Comparison of ENCODE assay signal across 1 cellular context in genomic region chr17:82037113-82037888, GRCh38.
TF ChIP-seq lines count a peak whose summit lies in the region.

DCXR (minus strand) TSS chr17:82037697; CDS start chr17:82037682, 15 bp downstream.

TF ChIP-seq in HEK293, 187 proteins besides CTCF, POLR2A, EP300 and RAD21 (continued from another document):
- TF ChIP-seq ZBTB11 (tag by site-specific recombination; conservative IDR thresholded peaks at IDR 0.05; ENCODE audit: low read depth) (peak; percentile 78), FEZF1 (tag by site-specific recombination; IDR thresholded peaks at IDR 0.05) (no peak), ZNF114 (tag by site-specific recombination; IDR thresholded peaks at IDR 0.05) (no peak), TRIM28 (IDR thresholded peaks at IDR 0.05; ENCODE audit: borderline replicate concordance, low read length) (no peak), IKZF3 (tag by site-specific recombination; IDR thresholded peaks at IDR 0.05) (no peak), ZSCAN4 (tag by site-specific recombination; IDR thresholded peaks at IDR 0.05) (no peak), ZFP69B (tag by site-specific recombination; IDR thresholded peaks at IDR 0.05) (peak; percentile 78; the same call in 1 of the 2 replicates), ZNF426 (tag by site-specific recombination; IDR thresholded peaks at IDR 0.05) (no peak), ZNF654 (tag by site-specific recombination; IDR thresholded peaks at IDR 0.05; ENCODE audit: low read depth) (no peak), ZFP3 (tag by site-specific recombination; IDR thresholded peaks at IDR 0.05; ENCODE audit: low read depth) (no peak), REPIN1 (tag by site-specific recombination; IDR thresholded peaks at IDR 0.05; ENCODE audit: low read depth) (peak; percentile 96; the same call in 1 of the 2 replicates), INSM2 (tag by site-specific recombination; IDR thresholded peaks at IDR 0.05) (peak; percentile 41; the same call in 1 of the 2 replicates), PBX3 (CRISPR knock-in tag; IDR thresholded peaks at IDR 0.05) (peak; percentile 87; the same call in 1 of the 2 replicates), ZNF776 (tag by site-specific recombination; IDR thresholded peaks at IDR 0.05; ENCODE audit: borderline replicate concordance) (no peak), ZNF133 (tag by site-specific recombination; IDR thresholded peaks at IDR 0.05) (no peak), KLF10 (tag by site-specific recombination; IDR thresholded peaks at IDR 0.05) (peak; percentile 100), ZBTB20 (tag by site-specific recombination; IDR thresholded peaks at IDR 0.05) (peak; percentile 37; the same call in 1 of the 2 replicates), ZNF518A (tag by site-specific recombination; conservative IDR thresholded peaks at IDR 0.05; ENCODE audit: low read depth) (no peak), ZNF239 (tag by site-specific recombination; IDR thresholded peaks at IDR 0.05) (no peak), ZNF510 (tag by site-specific recombination; IDR thresholded peaks at IDR 0.05; ENCODE audit: insufficient replicate concordance) (no peak), ZBTB6 (tag by site-specific recombination; IDR thresholded peaks at IDR 0.05) (peak; percentile 86), PRDM4 (tag by site-specific recombination; IDR thresholded peaks at IDR 0.05) (no peak), ZBTB1 (tag by site-specific recombination; IDR thresholded peaks at IDR 0.05) (no peak), ZNF302 (tag by site-specific recombination; IDR thresholded peaks at IDR 0.05; ENCODE audit: low read depth) (no peak), ZSCAN23 (tag by site-specific recombination; IDR thresholded peaks at IDR 0.05) (no peak), MYNN (tag by site-specific recombination; IDR thresholded peaks at IDR 0.05; ENCODE audit: borderline replicate concordance) (no peak), ZNF26 (tag by site-specific recombination; IDR thresholded peaks at IDR 0.05) (no peak), ZNF701 (tag by site-specific recombination; IDR thresholded peaks at IDR 0.05) (no peak), KLF8 (tag by site-specific recombination; IDR thresholded peaks at IDR 0.05) (peak; percentile 94; the same call in 1 of the 2 replicates), BCL6B (tag by site-specific recombination; IDR thresholded peaks at IDR 0.05) (no peak)
